ENCODE assay signal across 2 cellular contexts in the genomic region with DNA sequence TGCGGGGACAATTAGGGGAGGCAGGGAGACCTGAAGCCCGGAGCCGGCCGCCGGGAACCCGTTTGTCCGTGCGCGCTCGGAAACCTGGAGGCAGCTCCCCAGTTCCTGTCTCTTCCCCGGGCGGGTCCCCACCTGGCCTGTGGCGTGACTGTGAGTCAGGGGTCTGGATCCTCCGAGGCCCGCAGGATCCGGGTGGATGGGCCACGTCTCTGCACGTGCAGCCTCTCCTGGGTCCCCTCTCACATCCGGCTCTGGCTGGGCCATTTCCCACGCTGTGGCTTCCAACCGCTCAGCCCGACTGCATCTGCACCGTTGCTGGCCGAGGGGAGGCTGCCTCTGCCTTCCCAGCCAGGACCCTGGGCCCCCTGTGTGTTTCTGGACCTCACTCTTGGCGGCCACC.
"Had no signal": no experiment of that assay in that cellular context is flagged by ENCODE, and none has a peak within 500 bp of the region (broad histone marks: within the 10 kb centered on the region; RNA-seq: fewer than 3 reads in every experiment).

No MANE protein-coding gene starts in this region.

- DNase-seq: GF-D8 had no signal

- H3K4me3 ChIP-seq: GM12878 had no signal

- ATAC-seq: GM12878 had no signal
